ENCODE assay signal across 14 cellular contexts in the genomic region with DNA sequence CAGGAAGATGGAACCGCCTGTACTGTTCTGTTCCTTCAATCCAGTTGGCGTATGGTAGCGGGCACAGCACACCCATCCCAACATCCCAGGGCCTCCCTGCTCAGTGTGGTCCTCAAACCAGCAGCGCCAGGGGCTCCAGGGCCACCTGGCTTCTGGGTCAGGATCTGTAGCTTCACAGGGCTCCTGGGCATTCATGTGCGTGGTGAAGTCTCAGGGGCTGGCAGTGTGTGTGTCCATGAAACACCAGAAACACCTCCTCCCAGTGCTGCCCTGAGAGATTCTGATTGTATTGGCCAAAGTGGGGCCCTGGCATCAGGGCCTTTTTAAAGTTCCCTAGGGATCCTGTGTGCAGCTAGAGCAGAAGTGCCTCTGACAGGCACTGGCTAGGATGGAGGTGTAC.
"Had no signal": no experiment of that assay in that cellular context is flagged by ENCODE, and none has a peak within 500 bp of the region (broad histone marks: within the 10 kb centered on the region; RNA-seq: fewer than 3 reads in every experiment).

No MANE protein-coding gene starts in this region.

- DNase-seq: activated CD4-positive, alpha-beta memory T cell treated with anti-CD3 and anti-CD28 coated beads, Interleukin-2, amount 10 ng/mL, durations not matched to agents 7 days and 5 days; activated CD4-positive, alpha-beta T cell treated with anti-CD3 and anti-CD28 coated beads for 36 hours; activated naive CD8-positive, alpha-beta T cell treated with anti-CD3 and anti-CD28 coated beads, Interleukin-2, amount 10 ng/mL, durations not matched to agents 7 days and 5 days; activated T-cell treated with anti-CD3 and anti-CD28 coated beads, Interleukin-2, amount 50 U/mL, for 48 hours; esophagus squamous epithelium; foreskin fibroblast; islet precursor cell; naive thymus-derived CD4-positive, alpha-beta T cell; stimulated activated CD4-positive, alpha-beta T cell treated with anti-CD3 and anti-CD28 coated beads, Interleukin-12 subunit alpha, Interleukin-12 subunit beta, amount 100 ng/mL, for 4 hours; stimulated activated naive CD4-positive, alpha-beta T cell; upper lobe of left lung had no signal

- H3K27me3 ChIP-seq: esophagus squamous epithelium, suprapubic skin, upper lobe of left lung had no signal

- FAIRE-seq: bronchial epithelial cell had no signal

- H3K4me3 ChIP-seq: esophagus squamous epithelium, suprapubic skin, upper lobe of left lung had no signal

- H3K9me3 ChIP-seq: esophagus squamous epithelium, suprapubic skin, upper lobe of left lung had no signal

- H3K4me1 ChIP-seq: parathyroid adenoma had no signal

- H3K36me3 ChIP-seq: suprapubic skin had no signal

- H3K9ac ChIP-seq: parathyroid adenoma had no signal

- H3K27ac ChIP-seq: parathyroid adenoma, suprapubic skin had no signal
